Comparison of ENCODE assay signal across 24 cellular contexts in the genomic region with DNA sequence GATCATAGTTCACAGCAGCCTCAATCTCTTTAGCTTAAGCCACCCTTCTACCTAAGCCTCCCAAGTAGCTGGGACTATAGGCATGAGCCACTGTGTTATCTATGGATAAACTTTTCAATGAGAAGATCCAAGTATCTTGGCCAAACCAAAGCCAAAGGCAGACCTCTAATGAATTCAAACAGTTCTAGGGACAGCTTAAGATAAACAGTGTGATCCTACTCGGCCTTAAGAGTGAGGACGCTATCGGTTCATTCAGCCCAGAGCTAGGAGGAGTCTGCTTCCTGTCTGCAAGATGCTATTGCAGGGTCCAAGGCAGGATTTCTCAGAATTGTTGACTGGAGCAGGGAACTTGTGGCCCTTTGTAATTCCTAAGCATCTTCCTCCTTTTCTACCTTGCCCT.
A peak's percentile ranks its signal among the peaks of the same experiment; 100 is the strongest.
DNase-seq lines count a peak whose midpoint lies in the region; ATAC-seq and TF ChIP-seq lines count a peak whose summit lies in the region.
"Had no signal": no experiment of that assay in that cellular context is flagged by ENCODE, and none has a peak within 500 bp of the region (broad histone marks: within the 10 kb centered on the region; RNA-seq: fewer than 3 reads in every experiment).

No MANE protein-coding gene starts in this region.

- no peaks in the 10 kb centered on the region for H3K9me3 ChIP-seq in endodermal cell (ENCODE audit: control insufficient read depth, low read length)
- H3K9me3 ChIP-seq: A549 had no signal

- 34 to 58% methylated on average over 3 of the region's 3 CpGs for WGBS in endodermal cell (ENCODE audit: insufficient coverage in 1 of 2, insufficient read length in 1 of 2), 2 experiments
- no CpG with 5 or more reads among the region's 3 CpGs for WGBS in mesendoderm (ENCODE audit: extremely low coverage, insufficient coverage, low lambda C conversion rate)

- H3K4ac ChIP-seq in mesendoderm (ENCODE audit: low read depth, low read length), result no peak overlapping the region

- no peak overlapping the region for H2BK5ac ChIP-seq in mesendoderm (ENCODE audit: low read length)

- H3K9ac ChIP-seq in endodermal cell (ENCODE audit: extremely low read depth, low read length, poor library complexity, severe bottlenecking) (no peak overlapping the region), mesendoderm (ENCODE audit: low read length) (no peak overlapping the region)
- H3K9ac ChIP-seq: BLaER1 treated with 17β-estradiol and CSF1 and Interleukin-3, amounts not matched to agents 10 nM and 100 nM had no signal

- H3K4me3 ChIP-seq in endodermal cell (ENCODE audit: low read length), result no peak overlapping the region
- no peak overlapping the region for H3K4me3 ChIP-seq in mesendoderm (ENCODE audit: low read length)
- H3K4me3 ChIP-seq: A549; BLaER1 treated with 17β-estradiol and CSF1 and Interleukin-3, amounts not matched to agents 10 nM and 100 nM; GM12878 had no signal

- peaks cover 14% of the 10 kb centered on the region for H3K27me3 Mint-ChIP-seq in endodermal cell (ENCODE audit: insufficient read depth)
- H3K27me3 Mint-ChIP-seq: B cell; CD4-positive, alpha-beta T cell had no signal

- H2BK15ac ChIP-seq in mesendoderm (replicated peaks; ENCODE audit: low read depth), result no peak overlapping the region

- H4K8ac ChIP-seq in mesendoderm (ENCODE audit: low read depth, low read length), result no peak overlapping the region

- H3K36me3 Mint-ChIP-seq in endodermal cell (ENCODE audit: low read depth), result peaks cover 2% of the 10 kb centered on the region
- H3K36me3 Mint-ChIP-seq: CD8-positive, alpha-beta T cell had no signal

- no peak overlapping the region for H2BK120ac ChIP-seq in mesendoderm (ENCODE audit: low read depth, low read length)

- DNase-seq in NCI-H82 (lab: John Stamatoyannopoulos, UW) (peak; percentile 40), NCI-H82 treated with DMSO at 0.1 percent for 48 hours (lab: John Stamatoyannopoulos, UW; ENCODE audit: unreplicated experiment) (no peak), CMK (ENCODE audit: low read depth) (peak; percentile 45), endodermal cell (peak; percentile 55), mesendoderm (peak; percentile 88), hippocampal formation (lab: John Stamatoyannopoulos, UW) (no peak)
- DNase-seq: AML-193; CD4-positive, alpha-beta T cell; CD8-positive, alpha-beta T cell; COR-L47; DMS 273 treated with DMSO at 0.1 percent for 48 hours; DMS153; DMS53; DMS79; DND-41; EL; GDM1 had no signal

- H2AK5ac ChIP-seq in mesendoderm (ENCODE audit: low read length), result no peak overlapping the region

- peaks cover 10% of the 10 kb centered on the region for H3K27me3 ChIP-seq in endodermal cell (ENCODE audit: control insufficient read depth, insufficient read depth, low read length, poor library complexity, severe bottlenecking)
- no peaks in the 10 kb centered on the region for H3K27me3 ChIP-seq in mesendoderm (ENCODE audit: insufficient read depth, low read length, poor library complexity)
- H3K27me3 ChIP-seq: BLaER1 treated with 17β-estradiol and CSF1 and Interleukin-3, amounts not matched to agents 10 nM and 100 nM had no signal

- no peaks in the 10 kb centered on the region for H3K79me2 ChIP-seq in mesendoderm (ENCODE audit: control insufficient read depth, insufficient read depth, low read length)

- H3K4me1 ChIP-seq in endodermal cell (ENCODE audit: control insufficient read depth, insufficient read depth, low read length), result peaks cover 14% of the 10 kb centered on the region
- H3K4me1 ChIP-seq in mesendoderm (ENCODE audit: control insufficient read depth, low read depth, low read length), result peaks cover 3% of the 10 kb centered on the region
- H3K4me1 ChIP-seq: A549; BLaER1 treated with 17β-estradiol and CSF1 and Interleukin-3, amounts not matched to agents 10 nM and 100 nM had no signal

- H3K36me3 ChIP-seq in endodermal cell (ENCODE audit: control insufficient read depth, insufficient read depth, low read length), result no peaks in the 10 kb centered on the region
- H3K36me3 ChIP-seq in mesendoderm (ENCODE audit: control insufficient read depth, insufficient read depth, low read length), result no peaks in the 10 kb centered on the region
- H3K36me3 ChIP-seq: BLaER1 treated with 17β-estradiol and CSF1 and Interleukin-3, amounts not matched to agents 10 nM and 100 nM had no signal

- H3K4me3 Mint-ChIP-seq in endodermal cell, result no peak overlapping the region
- H3K4me3 Mint-ChIP-seq: B cell; CD4-positive, alpha-beta T cell; CD8-positive, alpha-beta T cell had no signal

- ATAC-seq in GM18858 (IDR thresholded peaks at IDR 0.05; ENCODE audit: unreplicated experiment), result no peak
- ATAC-seq: A549; CD8-positive, alpha-beta T cell; GM12878 had no signal

- H3K79me1 ChIP-seq in mesendoderm (ENCODE audit: low read length), result no peaks in the 10 kb centered on the region

- no peak overlapping the region for H3K27ac Mint-ChIP-seq in endodermal cell
- H3K27ac Mint-ChIP-seq: B cell; CD4-positive, alpha-beta T cell; CD8-positive, alpha-beta T cell had no signal

- H3K27ac ChIP-seq in endodermal cell (ENCODE audit: low read depth, low read length) (no peak overlapping the region), mesendoderm (ENCODE audit: low read depth, low read length) (no peak overlapping the region)
- H3K27ac ChIP-seq: 22Rv1; A549; BLaER1 treated with 17β-estradiol and CSF1 and Interleukin-3, amounts not matched to agents 10 nM and 100 nM; C4-2B had no signal

- H3K9me3 Mint-ChIP-seq in endodermal cell, result peaks cover 13% of the 10 kb centered on the region
- H3K9me3 Mint-ChIP-seq: CD4-positive, alpha-beta T cell; CD8-positive, alpha-beta T cell had no signal

- H3K56ac ChIP-seq in mesendoderm (ENCODE audit: low read length), result no peak overlapping the region

- H3K23ac ChIP-seq in mesendoderm (ENCODE audit: low read length), result no peak overlapping the region

- no peak overlapping the region for H3K4me2 ChIP-seq in mesendoderm (ENCODE audit: low read length)
- H3K4me2 ChIP-seq: A549; BLaER1 treated with 17β-estradiol and CSF1 and Interleukin-3, amounts not matched to agents 10 nM and 100 nM had no signal

- no peak for TF ChIP-seq CTCF in endodermal cell (conservative IDR thresholded peaks at IDR 0.05)

- peaks cover 17% of the 10 kb centered on the region for H3K4me1 Mint-ChIP-seq in endodermal cell
- H3K4me1 Mint-ChIP-seq: B cell had no signal

- H3K18ac ChIP-seq in mesendoderm (ENCODE audit: low read length), result no peak overlapping the region

- H4K5ac ChIP-seq in mesendoderm (ENCODE audit: low read length), result no peak overlapping the region

Comparison
In these comparisons a context has a peak if more than half of its experiments do, and no peak if none do; other contexts are left out.
1. DNase-seq: peak in NCI-H82 (single experiment), CMK (single experiment), endodermal cell (single experiment) and mesendoderm (single experiment); none in NCI-H82 treated with DMSO at 0.1 percent for 48 hours (single experiment) and hippocampal formation (0 of 2).